8 cellular contexts compared by ENCODE assay signal in the genomic region with DNA sequence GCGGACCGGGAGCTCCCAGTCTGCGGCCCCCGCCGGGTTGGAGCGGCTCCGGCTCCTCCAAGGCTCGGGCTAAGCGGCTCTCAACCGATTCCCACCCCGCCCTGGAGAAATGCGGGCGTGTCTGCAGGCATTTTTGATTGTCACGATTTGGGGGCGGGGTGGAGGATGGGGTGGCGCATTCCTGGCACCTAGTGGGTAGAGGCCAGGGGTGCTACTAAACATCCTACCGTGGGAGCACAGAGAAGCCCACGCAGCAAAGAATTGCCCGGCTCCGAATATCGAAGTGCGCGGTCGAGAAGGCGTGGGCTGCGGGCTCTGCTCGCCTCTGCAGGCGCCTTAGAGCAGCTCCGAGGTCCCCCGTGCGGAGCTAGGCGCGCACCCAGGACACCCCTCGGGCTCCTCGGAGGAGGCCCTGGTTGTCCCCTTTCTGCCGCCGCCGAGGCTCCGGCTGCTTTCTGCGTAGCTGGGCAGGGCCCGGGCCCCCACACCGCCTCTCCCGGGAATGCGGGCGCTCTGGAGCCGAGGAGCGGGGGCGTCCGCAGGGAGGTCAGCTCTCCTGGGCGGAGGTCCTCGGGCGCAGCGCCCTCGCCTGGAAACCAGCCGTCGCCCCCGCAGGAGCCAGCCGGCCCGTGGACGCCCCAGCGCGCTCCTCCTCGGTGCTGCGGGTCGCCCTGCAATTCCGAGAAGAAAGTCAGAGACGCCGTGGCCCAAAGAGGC. TPM values are rescaled to one million over a fixed set of nuclear protein-coding genes. Genes with fewer than 3 reads are reported as not detected.
DNase-seq lines count a peak whose midpoint lies in the region; ATAC-seq and TF ChIP-seq lines count a peak whose summit lies in the region.

No MANE protein-coding gene starts in this region.

- H3K9me3 Mint-ChIP-seq in naive B cell = peaks cover 0 to 6% (median 0%) of the 10 kb centered on the region in 7 donors

- TF ChIP-seq CTCF in stomach (IDR thresholded peaks at IDR 0.05) = no peak

- H3K27ac ChIP-seq in stomach = peak overlapping the region in 1 of 5 donors; percentile 25

- H3K4me3 ChIP-seq in stomach = peak overlapping the region; percentile 36 to 63 (median 52)

- no peak for TF ChIP-seq EP300 in stomach (IDR thresholded peaks at IDR 0.05)

- DNase-seq in KBM-7 (peak; percentile 47), activated T-cell treated with anti-CD3 and anti-CD28 coated beads for 1 hour (ENCODE audit: low read depth) (peak; percentile 26), naive B cell (no peak), stomach (peak; percentile 31), RPMI8226 (no peak)

- peak overlapping the region in 7 of 8 donors; percentile 35 to 77 (median 74) for H3K4me3 Mint-ChIP-seq in naive B cell

- ATAC-seq in GM18909 (IDR thresholded peaks at IDR 0.05; ENCODE audit: poor library complexity, unreplicated experiment) = peak; percentile 70
- peak; percentile 64 for ATAC-seq in esophagus mucosa
- ATAC-seq in naive B cell (ENCODE audit: low read depth in 2 of 2) = peak; percentile 69 to 70
- ATAC-seq in HG03520 (IDR thresholded peaks at IDR 0.05; ENCODE audit: unreplicated experiment) = no peak

- H3K36me3 Mint-ChIP-seq in naive B cell = no peaks in the 10 kb centered on the region

- H3K27ac Mint-ChIP-seq in naive B cell = peak overlapping the region in 2 of 6 donors; percentile 65 to 74

- H3K9me3 ChIP-seq in stomach = no peaks in the 10 kb centered on the region

- intact Hi-C loops in stomach (cut with DNase I; ENCODE audit: low total_unique reads) = no loop called here

- H3K36me3 ChIP-seq in stomach = no peaks in the 10 kb centered on the region

- no peak for TF ChIP-seq POLR2A in stomach (IDR thresholded peaks at IDR 0.05)

- H3K4me1 Mint-ChIP-seq in naive B cell = peaks cover 11 to 17% (median 15%) of the 10 kb centered on the region in 3 donors

- peaks cover 0 to 73% (median 43%) of the 10 kb centered on the region in 3 donors for H3K27me3 ChIP-seq in stomach

- H3K27me3 Mint-ChIP-seq in naive B cell = peaks cover 60 to 74% (median 72%) of the 10 kb centered on the region in 3 donors

- in situ Hi-C loops in KBM-7 (cut with MboI; ENCODE audit: low pct_unique_long_range_greater_than_20kb, low sequenced_read_pairs) = loop anchor here (25.0 kb wide), 1 partner anchor 208 kb away; no protein-coding TSS in a partner anchor

- 0 to 1% (median 1%) methylated on average over 34 to 68 of the region's 68 CpGs for WGBS in stomach, 5 donors

- peaks cover 12 to 24% (median 19%) of the 10 kb centered on the region in 4 donors for H3K4me1 ChIP-seq in stomach

RNA-seq across cellular contexts. Expression of a gene that starts 16.5 kb away (rescaled TPM):
- total RNA-seq in esophagus mucosa (4.5 TPM), stomach (1 to 10 TPM in 1 of 5 donors, under 1 TPM in 2, not detected in 2; 0.87 to 5.8 (median 0.92) TPM)
- polyA plus RNA-seq in naive B cell (ENCODE audit: low read depth in 6 of 6) (1 to 10 TPM in 1 of 6 donors, under 1 TPM in 4, not detected in 1; 0.17 to 1.8 (median 0.80) TPM), stomach (1 to 10 TPM in 1 of 3 donors, under 1 TPM in 2; 0.31 to 1.2 (median 0.76) TPM)

Comparison
In these comparisons a context has a peak if more than half of its experiments do, and no peak if none do; other contexts are left out.
1. DNase-seq: peak in KBM-7 (single experiment), activated T-cell treated with anti-CD3 and anti-CD28 coated beads for 1 hour (single experiment) and stomach (single experiment); none in naive B cell (single experiment) and RPMI8226 (single experiment).